12 cellular contexts compared by ENCODE assay signal in the genomic region with DNA sequence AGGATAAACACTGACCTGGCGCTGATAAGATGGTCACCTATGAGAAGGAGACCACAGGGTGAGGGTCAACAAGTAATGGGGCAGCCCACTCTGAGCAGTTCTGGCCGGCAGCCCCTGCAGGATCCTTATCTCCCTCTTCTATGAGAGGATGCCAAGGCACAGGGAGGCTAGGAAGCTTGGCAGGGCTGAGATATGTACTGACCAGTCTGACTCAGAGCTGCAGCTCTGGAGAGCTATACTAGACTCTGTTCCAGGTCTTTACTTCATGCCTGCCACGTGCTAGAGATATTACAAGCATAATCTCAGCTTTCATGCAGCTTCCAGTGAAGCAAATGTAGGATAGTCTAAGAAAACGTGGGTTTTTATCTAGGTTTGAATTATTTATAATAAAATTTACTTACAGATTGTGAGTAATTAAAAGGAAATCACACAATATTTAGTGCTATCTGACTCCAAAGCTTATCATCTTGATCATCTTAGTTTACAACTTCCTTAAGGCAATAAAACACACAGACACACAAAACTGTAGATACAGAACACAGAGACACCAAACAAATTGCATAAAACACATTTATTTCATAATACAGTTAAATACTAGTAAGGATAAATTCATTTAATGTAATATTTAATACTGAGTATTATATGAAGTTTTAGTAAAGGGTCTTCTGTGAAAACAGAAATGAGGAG. TPM values are rescaled to one million over a fixed set of nuclear protein-coding genes. Genes with fewer than 3 reads are reported as not detected.
A peak's percentile ranks its signal among the peaks of the same experiment; 100 is the strongest.
DNase-seq lines count a peak whose midpoint lies in the region; ATAC-seq, FAIRE-seq and TF ChIP-seq lines count a peak whose summit lies in the region.
"Had no signal": no experiment of that assay in that cellular context is flagged by ENCODE, and none has a peak within 500 bp of the region (broad histone marks: within the 10 kb centered on the region; RNA-seq: fewer than 3 reads in every experiment).

No MANE protein-coding gene starts in this region.

- TF ChIP-seq RAD21 in HepG2 (CRISPR knock-in tag; IDR thresholded peaks at IDR 0.05), result no peak

- peak overlapping the region; percentile 62 for H3K27ac Mint-ChIP-seq in activated CD4-positive, alpha-beta T cell treated with anti-CD3 and anti-CD28 coated beads for 36 hours
- H3K27ac Mint-ChIP-seq in activated naive CD8-positive, alpha-beta T cell treated with anti-CD3 and anti-CD28 coated beads, Interleukin-2, amount 50 U/mL, for 24 hours, result peak overlapping the region; percentile 59
- H3K27ac Mint-ChIP-seq: mesothelial cell of epicardium had no signal

- FAIRE-seq in HepG2 (lab: Jason Lieb, UNC), result no peak

- BruUV-seq in HepG2 (replicated peaks; lab: Mats Ljungman, UMichigan), result no TSS peak

- CTCF ChIA-PET in activated CD4-positive, alpha-beta T cell treated with anti-CD3 and anti-CD28 coated beads for 36 hours (lab: Charles Lee), result interaction anchor here (1.2 kb wide), 1 partner anchor 24 kb away, joined by 3 read pairs; no protein-coding TSS in a partner anchor
- CTCF ChIA-PET in HepG2 (lab: Yijun Ruan, JAX; ENCODE audit: low intra/inter-chr PET ratio, low total read pairs), result no interaction called here

- H3K4me2 ChIP-seq in HepG2 (ENCODE audit: low read depth, low read length), result no peak overlapping the region

- H3K27me3 ChIP-seq in left ventricle myocardium inferior (ENCODE audit: low read depth) (no peaks in the 10 kb centered on the region), HepG2 (ENCODE audit: control insufficient read depth in 1 of 2, insufficient read depth in 2 of 2, low read length in 2 of 2) (no peaks in the 10 kb centered on the region), dorsolateral prefrontal cortex (no peaks in the 10 kb centered on the region)

- no peaks in the 10 kb centered on the region for H3K79me2 ChIP-seq in HepG2 (ENCODE audit: insufficient read depth, low read length)

- H3K4me1 Mint-ChIP-seq in activated CD4-positive, alpha-beta T cell treated with anti-CD3 and anti-CD28 coated beads for 36 hours, result peaks cover 10% of the 10 kb centered on the region
- H3K4me1 Mint-ChIP-seq in activated naive CD8-positive, alpha-beta T cell treated with anti-CD3 and anti-CD28 coated beads, Interleukin-2, amount 50 U/mL, for 24 hours, result peaks cover 15% of the 10 kb centered on the region
- H3K4me1 Mint-ChIP-seq: mesothelial cell of epicardium had no signal

- POLR2A ChIA-PET in activated CD4-positive, alpha-beta T cell treated with anti-CD3 and anti-CD28 coated beads for 36 hours (lab: Charles Lee), result interaction anchor here (0.6 kb wide), 1 partner anchor 1207 kb away, joined by 4 read pairs; no protein-coding TSS in a partner anchor
- POLR2A ChIA-PET in HepG2 (lab: Yijun Ruan, JAX), result no interaction called here

- peaks cover 29% of the 10 kb centered on the region for H3K36me3 Mint-ChIP-seq in activated CD4-positive, alpha-beta T cell treated with anti-CD3 and anti-CD28 coated beads for 36 hours (ENCODE audit: low read depth)
- H3K36me3 Mint-ChIP-seq in activated naive CD8-positive, alpha-beta T cell treated with anti-CD3 and anti-CD28 coated beads, Interleukin-2, amount 50 U/mL, for 24 hours (ENCODE audit: low read depth), result peaks cover 31% of the 10 kb centered on the region

- peaks cover 43% of the 10 kb centered on the region for H3K4me1 ChIP-seq in left ventricle myocardium inferior
- peaks cover 16% of the 10 kb centered on the region for H3K4me1 ChIP-seq in HepG2 (ENCODE audit: insufficient read depth, low read length)

- H3K4me3 ChIP-seq in left ventricle myocardium inferior, result no peak overlapping the region
- no peak overlapping the region for H3K4me3 ChIP-seq in HepG2 (replicated peaks in 1 of 3; ENCODE audit: insufficient read depth in 1 of 3, low read depth in 2 of 3, low read length in 3 of 3)
- H3K4me3 ChIP-seq in dorsolateral prefrontal cortex, result no peak overlapping the region
- H3K4me3 ChIP-seq: coronary artery, skin epidermis had no signal

- intact Hi-C loops in activated CD4-positive, alpha-beta T cell treated with anti-CD3 and anti-CD28 coated beads for 36 hours (cut with DNase I, micrococcal nuclease), result no loop called here
- intact Hi-C loops in left ventricle myocardium inferior (cut with micrococcal nuclease), result loop anchor here (2.0 kb wide), 1 partner anchor 29 kb away; no protein-coding TSS in a partner anchor
- intact Hi-C loops in HepG2 (cut with micrococcal nuclease; ENCODE audit: unreplicated experiment), result no loop called here
- intact Hi-C loops in dorsolateral prefrontal cortex (cut with DNase I), result no loop called here

- DNase-seq in activated CD4-positive, alpha-beta T cell treated with anti-CD3 and anti-CD28 coated beads for 36 hours, result no peak
- no peak for DNase-seq in activated CD4-positive, alpha-beta T cell treated with anti-CD3 and anti-CD28 coated beads for 48 hours
- no peak for DNase-seq in activated naive CD8-positive, alpha-beta T cell treated with anti-CD3 and anti-CD28 coated beads, Interleukin-2, amount 50 U/mL, for 24 hours
- DNase-seq in left ventricle myocardium inferior (no peak), stromal cell of bone marrow (ENCODE audit: low read depth) (peak; percentile 24), HepG2 (ENCODE audit: low spot score) (no peak), NOMO-1 (lab: John Stamatoyannopoulos, UW; ENCODE audit: unreplicated experiment in 2 of 2) (no peak), dorsolateral prefrontal cortex (no peak)
- DNase-seq: NCI-H1436 treated with DMSO at 0.1 percent for 48 hours had no signal

- no peaks in the 10 kb centered on the region for H4K20me1 ChIP-seq in HepG2 (ENCODE audit: insufficient read depth, low read length)

- in situ Hi-C loops in HepG2 (cut with HindIII; ENCODE audit: extremely low pct_ligation_motif_present, low pct_unique_long_range_greater_than_20kb), result no loop called here

- no peak overlapping the region for H2AFZ ChIP-seq in HepG2 (ENCODE audit: low read length)

- no peak for TF ChIP-seq POLR2A in HepG2 (IDR thresholded peaks at IDR 0.05; ENCODE audit: insufficient read depth in 1 of 2, low read depth in 2 of 2, low read length in 2 of 2)

- no peak for ATAC-seq in activated CD4-positive, alpha-beta T cell treated with anti-CD3 and anti-CD28 coated beads for 36 hours
- ATAC-seq in activated naive CD8-positive, alpha-beta T cell treated with anti-CD3 and anti-CD28 coated beads, Interleukin-2, amount 50 U/mL, for 24 hours, result no peak
- ATAC-seq in HepG2, result no peak

- TF ChIP-seq CTCF in left ventricle myocardium inferior (IDR thresholded peaks at IDR 0.05; ENCODE audit: borderline replicate concordance) (no peak), HepG2 (CRISPR knock-in tag; IDR thresholded peaks at IDR 0.05) (no peak), dorsolateral prefrontal cortex (IDR thresholded peaks at IDR 0.05 in 54 of 56, conservative IDR thresholded peaks at IDR 0.05 in 2 of 56; ENCODE audit: low read depth in 1 of 56, partially characterized antibody in 56 of 56) (no peak)

- no peak overlapping the region for H3K9ac ChIP-seq in HepG2 (ENCODE audit: insufficient read depth, low read depth, low read length)

- H3K27ac ChIP-seq in left ventricle myocardium inferior (replicated peaks) (peak overlapping the region; percentile 73), HepG2 (ENCODE audit: extremely low read length, insufficient read depth, low read length) (no peak overlapping the region), dorsolateral prefrontal cortex (no peak overlapping the region)
- H3K27ac ChIP-seq: coronary artery, skin epidermis had no signal

- TF ChIP-seq EP300 in HepG2 (IDR thresholded peaks at IDR 0.05; ENCODE audit: low read depth in 2 of 2, low read length in 2 of 2), result no peak
- no peak for TF ChIP-seq EP300 in HepG2 (CRISPR knock-in tag; IDR thresholded peaks at IDR 0.05; ENCODE audit: borderline replicate concordance)

- H3K27me3 Mint-ChIP-seq in activated CD4-positive, alpha-beta T cell treated with anti-CD3 and anti-CD28 coated beads for 36 hours, result no peaks in the 10 kb centered on the region
- no peaks in the 10 kb centered on the region for H3K27me3 Mint-ChIP-seq in activated naive CD8-positive, alpha-beta T cell treated with anti-CD3 and anti-CD28 coated beads, Interleukin-2, amount 50 U/mL, for 24 hours

- H3K9me3 Mint-ChIP-seq in activated CD4-positive, alpha-beta T cell treated with anti-CD3 and anti-CD28 coated beads for 36 hours (ENCODE audit: low read depth), result no peaks in the 10 kb centered on the region
- H3K9me3 Mint-ChIP-seq in activated naive CD8-positive, alpha-beta T cell treated with anti-CD3 and anti-CD28 coated beads, Interleukin-2, amount 50 U/mL, for 24 hours, result no peaks in the 10 kb centered on the region
- H3K9me3 Mint-ChIP-seq: mesothelial cell of epicardium had no signal

- peaks cover 89% of the 10 kb centered on the region for H3K36me3 ChIP-seq in left ventricle myocardium inferior
- H3K36me3 ChIP-seq in HepG2 (replicated peaks in 1 of 2; ENCODE audit: control insufficient read depth in 1 of 2, insufficient read depth in 2 of 2, low read length in 2 of 2), result peaks cover 19 to 50% of the 10 kb centered on the region in 2 experiments

- H3K9me3 ChIP-seq in left ventricle myocardium inferior (replicated peaks) (no peaks in the 10 kb centered on the region), HepG2 (ENCODE audit: low read length) (no peaks in the 10 kb centered on the region)

- H3K4me3 Mint-ChIP-seq in activated CD4-positive, alpha-beta T cell treated with anti-CD3 and anti-CD28 coated beads for 36 hours, result no peak overlapping the region
- no peak overlapping the region for H3K4me3 Mint-ChIP-seq in activated naive CD8-positive, alpha-beta T cell treated with anti-CD3 and anti-CD28 coated beads, Interleukin-2, amount 50 U/mL, for 24 hours
- H3K4me3 Mint-ChIP-seq: mesothelial cell of epicardium had no signal

- 92% methylated on average over 4 of the region's 4 CpGs for WGBS in HepG2 (ENCODE audit: low lambda C conversion rate)

RNA-seq across cellular contexts. Expression of gene GIT2, which starts 32.3 kb away (rescaled TPM):
- 10 to 100 TPM; 50.2 to 58.2 TPM for total RNA-seq in activated CD4-positive, alpha-beta T cell treated with anti-CD3 and anti-CD28 coated beads for 36 hours
- total RNA-seq in left ventricle myocardium inferior, result 50.5 TPM
- total RNA-seq in HepG2 (2016; rRNA removed; fragmentation: Illumina TruSeq; extraction: Trizol), result 15.2 and 18.4 TPM in 2 replicates
- 6.4 and 7.3 TPM in 2 replicates for total RNA-seq in HepG2 (2016; cell fraction: cytosol; rRNA removed; fragmentation: Illumina TruSeq; extraction: Trizol; ENCODE audit: low read depth)
- total RNA-seq in HepG2 (2016; cell fraction: insoluble cytoplasmic fraction; rRNA removed; fragmentation: Illumina TruSeq; extraction: Trizol), result 14.1 and 17.8 TPM in 2 replicates
- 9.0 and 9.5 TPM in 2 replicates for total RNA-seq in HepG2 (2016; cell fraction: membrane; rRNA removed; fragmentation: Illumina TruSeq; extraction: Trizol)
- 31.9 and 34.5 TPM in 2 replicates for total RNA-seq in HepG2 (2016; cell fraction: nucleus; rRNA removed; fragmentation: Illumina TruSeq; extraction: Trizol)
- polyA plus RNA-seq in HepG2 (2011; rRNA removed), result 18.7 and 19.8 TPM in 2 replicates
- polyA plus RNA-seq in HepG2 (2011; cell fraction: cytosol; rRNA removed), result 9.5 and 12.3 TPM in 2 replicates
- 50.5 and 56.5 TPM in 2 replicates for polyA plus RNA-seq in HepG2 (2011; cell fraction: nucleus; rRNA removed)
- 14.5 and 15.2 TPM in 2 replicates for polyA plus RNA-seq in HepG2 (2012)
- 0.65 and 0.83 TPM in 2 replicates for polyA plus RNA-seq in HepG2 (2016; cell fraction: cytosol; fragmentation: Illumina TruSeq; extraction: Trizol; ENCODE audit: low read depth)
- 11.7 and 12.8 TPM in 2 replicates for polyA plus RNA-seq in HepG2 (2016; cell fraction: insoluble cytoplasmic fraction; fragmentation: Illumina TruSeq; extraction: Trizol; ENCODE audit: low read depth)
- polyA plus RNA-seq in HepG2 (2016; cell fraction: membrane; fragmentation: Illumina TruSeq; extraction: Trizol; ENCODE audit: low read depth), result 2.2 and 2.5 TPM in 2 replicates
- 59.1 and 66.0 TPM in 2 replicates for polyA plus RNA-seq in HepG2 (2016; cell fraction: nucleus; fragmentation: Illumina TruSeq; extraction: Trizol; ENCODE audit: insufficient read depth, low read depth)
- 26.7 and 35.9 TPM in 2 replicates for polyA minus RNA-seq in HepG2 (2011; rRNA and poly(A)+ RNA removed; ENCODE audit: low replicate concordance)
- 11.9 and 13.6 TPM in 2 replicates for polyA minus RNA-seq in HepG2 (2011; cell fraction: cytosol; rRNA and poly(A)+ RNA removed)
- polyA minus RNA-seq in HepG2 (2011; cell fraction: nucleus; rRNA and poly(A)+ RNA removed), result 90.6 and 102 TPM in 2 replicates
- 100 to 1,000 TPM in 4 of 120 experiments, 10 to 100 TPM in 116; 54.2 to 101 (median 79.0) TPM for total RNA-seq in dorsolateral prefrontal cortex

RNA-seq across cellular contexts. Expression of gene ANKRD13A, which starts 35.3 kb away (rescaled TPM):
- total RNA-seq in activated CD4-positive, alpha-beta T cell treated with anti-CD3 and anti-CD28 coated beads for 36 hours, result 10 to 100 TPM; 38.2 to 39.8 TPM
- total RNA-seq in left ventricle myocardium inferior (20.0 TPM), HepG2 (2016; rRNA removed; fragmentation: Illumina TruSeq; extraction: Trizol) (34.1 and 40.7 TPM in 2 replicates), dorsolateral prefrontal cortex (10 to 100 TPM; 21.4 to 70.9 (median 41.3) TPM)
- 19.2 and 22.0 TPM in 2 replicates for total RNA-seq in HepG2 (2016; cell fraction: cytosol; rRNA removed; fragmentation: Illumina TruSeq; extraction: Trizol; ENCODE audit: low read depth)
- total RNA-seq in HepG2 (2016; cell fraction: insoluble cytoplasmic fraction; rRNA removed; fragmentation: Illumina TruSeq; extraction: Trizol), result 35.8 and 44.1 TPM in 2 replicates
- 36.6 and 37.4 TPM in 2 replicates for total RNA-seq in HepG2 (2016; cell fraction: membrane; rRNA removed; fragmentation: Illumina TruSeq; extraction: Trizol)
- total RNA-seq in HepG2 (2016; cell fraction: nucleus; rRNA removed; fragmentation: Illumina TruSeq; extraction: Trizol), result 27.2 and 29.0 TPM in 2 replicates
- polyA plus RNA-seq in HepG2 (2011; rRNA removed), result 41.6 and 51.0 TPM in 2 replicates
- polyA plus RNA-seq in HepG2 (2011; cell fraction: cytosol; rRNA removed), result 36.8 and 47.0 TPM in 2 replicates
- 90.0 and 92.3 TPM in 2 replicates for polyA plus RNA-seq in HepG2 (2011; cell fraction: nucleus; rRNA removed)
- polyA plus RNA-seq in HepG2 (2012), result 36.3 and 37.0 TPM in 2 replicates
- 6.9 and 7.4 TPM in 2 replicates for polyA plus RNA-seq in HepG2 (2016; cell fraction: cytosol; fragmentation: Illumina TruSeq; extraction: Trizol; ENCODE audit: low read depth)
- 32.2 and 35.3 TPM in 2 replicates for polyA plus RNA-seq in HepG2 (2016; cell fraction: insoluble cytoplasmic fraction; fragmentation: Illumina TruSeq; extraction: Trizol; ENCODE audit: low read depth)
- 19.0 and 20.8 TPM in 2 replicates for polyA plus RNA-seq in HepG2 (2016; cell fraction: membrane; fragmentation: Illumina TruSeq; extraction: Trizol; ENCODE audit: low read depth)
- 53.7 and 57.1 TPM in 2 replicates for polyA plus RNA-seq in HepG2 (2016; cell fraction: nucleus; fragmentation: Illumina TruSeq; extraction: Trizol; ENCODE audit: insufficient read depth, low read depth)
- polyA minus RNA-seq in HepG2 (2011; rRNA and poly(A)+ RNA removed; ENCODE audit: low replicate concordance), result 40.3 and 72.5 TPM in 2 replicates
- 27.5 and 31.2 TPM in 2 replicates for polyA minus RNA-seq in HepG2 (2011; cell fraction: cytosol; rRNA and poly(A)+ RNA removed)
- 41.3 and 58.9 TPM in 2 replicates for polyA minus RNA-seq in HepG2 (2011; cell fraction: nucleus; rRNA and poly(A)+ RNA removed)
